3 cellular contexts compared by ENCODE assay signal in the genomic region with DNA sequence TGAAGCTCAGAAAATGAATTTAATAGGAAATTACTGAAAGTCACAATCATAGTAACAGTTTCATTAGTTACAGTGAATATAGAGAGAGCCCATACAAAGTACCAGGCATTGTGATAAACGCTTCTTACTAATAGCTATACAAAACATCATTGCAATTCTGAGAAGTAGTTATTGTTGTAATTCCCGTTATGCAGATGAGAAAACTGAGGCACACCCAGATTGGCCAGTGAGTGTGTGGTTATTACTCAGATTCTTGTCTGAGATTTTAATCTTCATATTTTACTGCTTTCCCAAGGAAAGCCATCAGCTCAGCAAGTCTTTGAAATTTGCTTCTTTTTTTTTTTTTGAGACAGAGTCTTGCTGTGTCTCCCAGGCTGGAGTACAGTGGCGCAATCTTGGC.
TF ChIP-seq lines count a peak whose summit lies in the region.

No MANE protein-coding gene starts in this region.

TF ChIP-seq in A549, 52 proteins besides CTCF, POLR2A, EP300 and RAD21:
- TF ChIP-seq KDM1A (IDR thresholded peaks at IDR 0.05; ENCODE audit: low read depth) (peak; percentile 81; the same call in 1 of the 2 replicates), CBX2 (IDR thresholded peaks at IDR 0.05; ENCODE audit: borderline replicate concordance, low read depth) (no peak), BHLHE40 (IDR thresholded peaks at IDR 0.05; ENCODE audit: low read depth, low read length) (no peak), CEBPB (IDR thresholded peaks at IDR 0.05) (peak in 1 of 2 experiments; percentile 48; a peak in 1 of 4 replicates), EHMT2 (IDR thresholded peaks at IDR 0.05; ENCODE audit: low read depth) (no peak), HDAC2 (IDR thresholded peaks at IDR 0.05) (no peak), BCL3 (IDR thresholded peaks at IDR 0.05) (no peak), POLR2AphosphoS2 (conservative IDR thresholded peaks at IDR 0.05; ENCODE audit: low read length) (no peak), USF2 (IDR thresholded peaks at IDR 0.05) (no peak)
- TF ChIP-seq, protein P1, sequence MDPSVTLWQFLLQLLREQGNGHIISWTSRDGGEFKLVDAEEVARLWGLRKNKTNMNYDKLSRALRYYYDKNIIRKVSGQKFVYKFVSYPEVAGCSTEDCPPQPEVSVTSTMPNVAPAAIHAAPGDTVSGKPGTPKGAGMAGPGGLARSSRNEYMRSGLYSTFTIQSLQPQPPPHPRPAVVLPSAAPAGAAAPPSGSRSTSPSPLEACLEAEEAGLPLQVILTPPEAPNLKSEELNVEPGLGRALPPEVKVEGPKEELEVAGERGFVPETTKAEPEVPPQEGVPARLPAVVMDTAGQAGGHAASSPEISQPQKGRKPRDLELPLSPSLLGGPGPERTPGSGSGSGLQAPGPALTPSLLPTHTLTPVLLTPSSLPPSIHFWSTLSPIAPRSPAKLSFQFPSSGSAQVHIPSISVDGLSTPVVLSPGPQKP (IDR thresholded peaks at IDR 0.05; ENCODE audit: low read depth, low read length): no peak
- TF ChIP-seq, protein P2, sequence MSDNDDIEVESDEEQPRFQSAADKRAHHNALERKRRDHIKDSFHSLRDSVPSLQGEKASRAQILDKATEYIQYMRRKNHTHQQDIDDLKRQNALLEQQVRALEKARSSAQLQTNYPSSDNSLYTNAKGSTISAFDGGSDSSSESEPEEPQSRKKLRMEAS (IDR thresholded peaks at IDR 0.05): no peak

TF ChIP-seq in GM23338, 12 proteins besides CTCF, POLR2A, EP300 and RAD21:
- TF ChIP-seq ZNF462 (CRISPR knock-in tag; IDR thresholded peaks at IDR 0.05): no peak
- no peak for TF ChIP-seq STAT1 (IDR thresholded peaks at IDR 0.05; ENCODE audit: unreplicated experiment)

TF ChIP-seq in K562, 482 proteins besides CTCF, POLR2A, EP300 and RAD21:
- TF ChIP-seq RCOR1 (IDR thresholded peaks at IDR 0.05; ENCODE audit: borderline replicate concordance in 1 of 2, low read depth in 2 of 2, low read length in 2 of 2): 0 out of 4 replicates have a peak, but pooled peaks of 1 of the 2 experiments have one; percentile 10
- no peak for TF ChIP-seq MCM5 (IDR thresholded peaks at IDR 0.05; ENCODE audit: low read depth)
- peak; percentile 33; the same call in 1 of the 2 replicates for TF ChIP-seq CEBPB (tag; IDR thresholded peaks at IDR 0.05)
- TF ChIP-seq RBM25 (IDR thresholded peaks at IDR 0.05; ENCODE audit: low read depth, low read length, severe bottlenecking): peak; percentile 65
- TF ChIP-seq ZNF146 (CRISPR knock-in tag; IDR thresholded peaks at IDR 0.05; ENCODE audit: unreplicated experiment): no peak
- 0 out of 2 replicates have a peak, but pooled peaks have one; percentile 37 for TF ChIP-seq ADNP (tag; IDR thresholded peaks at IDR 0.05)
- TF ChIP-seq, protein P3, sequence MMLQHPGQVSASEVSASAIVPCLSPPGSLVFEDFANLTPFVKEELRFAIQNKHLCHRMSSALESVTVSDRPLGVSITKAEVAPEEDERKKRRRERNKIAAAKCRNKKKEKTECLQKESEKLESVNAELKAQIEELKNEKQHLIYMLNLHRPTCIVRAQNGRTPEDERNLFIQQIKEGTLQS (IDR thresholded peaks at IDR 0.05): no peak
- TF ChIP-seq, protein P3 (CRISPR knock-in tag; conservative IDR thresholded peaks at IDR 0.05): no peak
- TF ChIP-seq MYBL2 (IDR thresholded peaks at IDR 0.05; ENCODE audit: low read depth): no peak
- no peak for TF ChIP-seq MYBL2 (CRISPR knock-in tag; IDR thresholded peaks at IDR 0.05; ENCODE audit: borderline replicate concordance)
- TF ChIP-seq ZNF445 (CRISPR knock-in tag; IDR thresholded peaks at IDR 0.05; ENCODE audit: low read depth): no peak
- TF ChIP-seq ARID3A (IDR thresholded peaks at IDR 0.05; ENCODE audit: borderline replicate concordance, low read depth, low read length): no peak
- no peak for TF ChIP-seq ZBTB33 (CRISPR knock-in tag; IDR thresholded peaks at IDR 0.05)
- no peak for TF ChIP-seq TCF7L2 (IDR thresholded peaks at IDR 0.05; ENCODE audit: low read depth, low read length)
- no peak for TF ChIP-seq SREBF2 (CRISPR knock-in tag; IDR thresholded peaks at IDR 0.05)
- TF ChIP-seq ZNF77 (CRISPR knock-in tag; IDR thresholded peaks at IDR 0.05): no peak
- TF ChIP-seq JUN (IDR thresholded peaks at IDR 0.05; ENCODE audit: borderline replicate concordance, low read depth, low read length): no peak
- TF ChIP-seq JUN (CRISPR knock-in tag; IDR thresholded peaks at IDR 0.05; ENCODE audit: borderline replicate concordance): no peak
- no peak for TF ChIP-seq LEF1 (IDR thresholded peaks at IDR 0.05)
- TF ChIP-seq ARID3B (CRISPR knock-in tag; IDR thresholded peaks at IDR 0.05; ENCODE audit: borderline replicate concordance): no peak
- no peak for TF ChIP-seq SMAD4 (CRISPR knock-in tag; conservative IDR thresholded peaks at IDR 0.05)
- no peak for TF ChIP-seq SNRNP70 (optimal IDR thresholded peaks at IDR 0.05; ENCODE audit: low read depth, low read length)
- TF ChIP-seq MLLT1 (IDR thresholded peaks at IDR 0.05): no peak
- TF ChIP-seq, protein P4, sequence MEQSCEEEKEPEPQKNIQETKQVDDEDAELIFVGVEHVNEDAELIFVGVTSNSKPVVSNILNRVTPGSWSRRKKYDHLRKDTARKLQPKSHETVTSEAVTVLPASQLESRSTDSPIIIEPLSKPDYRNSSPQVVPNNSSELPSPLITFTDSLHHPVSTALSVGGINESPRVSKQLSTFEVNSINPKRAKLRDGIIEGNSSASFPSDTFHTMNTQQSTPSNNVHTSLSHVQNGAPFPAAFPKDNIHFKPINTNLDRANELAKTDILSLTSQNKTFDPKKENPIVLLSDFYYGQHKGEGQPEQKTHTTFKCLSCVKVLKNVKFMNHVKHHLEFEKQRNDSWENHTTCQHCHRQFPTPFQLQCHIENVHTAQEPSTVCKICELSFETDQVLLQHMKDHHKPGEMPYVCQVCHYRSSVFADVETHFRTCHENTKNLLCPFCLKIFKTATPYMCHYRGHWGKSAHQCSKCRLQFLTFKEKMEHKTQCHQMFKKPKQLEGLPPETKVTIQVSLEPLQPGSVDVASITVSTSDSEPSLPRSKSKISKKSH (CRISPR knock-in tag; IDR thresholded peaks at IDR 0.05): no peak
- no peak for TF ChIP-seq ZNF609 (CRISPR knock-in tag; IDR thresholded peaks at IDR 0.05; ENCODE audit: borderline replicate concordance)
